ENCODE assay signal across 1 cellular context in genomic region chr2:149017116-149017985, GRCh38.
TF ChIP-seq lines count a peak whose summit lies in the region.

No MANE protein-coding gene starts in this region.

TF ChIP-seq in K562, 482 proteins besides CTCF, POLR2A, EP300 and RAD21 (continued from another document):
- no peak for TF ChIP-seq SP1 (CRISPR knock-in tag; IDR thresholded peaks at IDR 0.05)
- TF ChIP-seq JUND (IDR thresholded peaks at IDR 0.05; ENCODE audit: borderline replicate concordance, low read depth, low read length), result 0 out of 2 replicates have a peak, but pooled peaks have one; percentile 22
- TF ChIP-seq JUND (tag; IDR thresholded peaks at IDR 0.05; ENCODE audit: borderline replicate concordance, low read depth, low read length), result no peak
- TF ChIP-seq, protein P1, sequence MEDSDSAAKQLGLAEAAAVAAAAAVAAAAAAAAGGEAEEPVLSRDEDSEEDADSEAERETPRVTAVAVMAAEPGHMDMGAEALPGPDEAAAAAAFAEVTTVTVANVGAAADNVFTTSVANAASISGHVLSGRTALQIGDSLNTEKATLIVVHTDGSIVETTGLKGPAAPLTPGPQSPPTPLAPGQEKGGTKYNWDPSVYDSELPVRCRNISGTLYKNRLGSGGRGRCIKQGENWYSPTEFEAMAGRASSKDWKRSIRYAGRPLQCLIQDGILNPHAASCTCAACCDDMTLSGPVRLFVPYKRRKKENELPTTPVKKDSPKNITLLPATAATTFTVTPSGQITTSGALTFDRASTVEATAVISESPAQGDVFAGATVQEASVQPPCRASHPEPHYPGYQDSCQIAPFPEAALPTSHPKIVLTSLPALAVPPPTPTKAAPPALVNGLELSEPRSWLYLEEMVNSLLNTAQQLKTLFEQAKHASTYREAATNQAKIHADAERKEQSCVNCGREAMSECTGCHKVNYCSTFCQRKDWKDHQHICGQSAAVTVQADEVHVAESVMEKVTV (CRISPR knock-in tag; IDR thresholded peaks at IDR 0.05), result peak; percentile 90
- peak in 1 of 2 experiments; percentile 60; a peak in 1 of 4 replicates for TF ChIP-seq SRF (CRISPR knock-in tag; IDR thresholded peaks at IDR 0.05)
- peak; percentile 14; the same call in 1 of the 2 replicates for TF ChIP-seq NFIC (IDR thresholded peaks at IDR 0.05)
- TF ChIP-seq TEAD4 (IDR thresholded peaks at IDR 0.05; ENCODE audit: low read length), result peak; percentile 42; the same call in 1 of the 2 replicates
- TF ChIP-seq TEAD4 (CRISPR knock-in tag; IDR thresholded peaks at IDR 0.05; ENCODE audit: borderline replicate concordance), result no peak
- TF ChIP-seq TEAD1 (CRISPR knock-in tag; IDR thresholded peaks at IDR 0.05), result no peak
